27 cellular contexts compared by ENCODE assay signal in genomic region chr3:187210091-187210490, GRCh38. TPM values are rescaled to one million over a fixed set of nuclear protein-coding genes. Genes with fewer than 3 reads are reported as not detected.
DNase-seq lines count a peak whose midpoint lies in the region; ATAC-seq and TF ChIP-seq lines count a peak whose summit lies in the region.
"Had no signal": no experiment of that assay in that cellular context is flagged by ENCODE, and none has a peak within 500 bp of the region (broad histone marks: within the 10 kb centered on the region; RNA-seq: fewer than 3 reads in every experiment).

No MANE protein-coding gene starts in this region.

- H3K4me3 Mint-ChIP-seq in H9: no peak overlapping the region
- H3K4me3 Mint-ChIP-seq in naive thymus-derived CD4-positive, alpha-beta T cell: no peak overlapping the region
- H3K4me3 Mint-ChIP-seq: activated naive CD8-positive, alpha-beta T cell; naive thymus-derived CD8-positive, alpha-beta T cell; stimulated activated naive B cell treated with anti-CD40 and anti-IgM and Interleukin-4, amounts not matched to agents 10 μg/mL and 1 μg/mL and 100 μg/mL, for 72 hours had no signal

- H3K27ac ChIP-seq in H9 (ENCODE audit: insufficient read length, low read depth, low read length) (peak overlapping the region; percentile 8), SK-N-MC (peak overlapping the region; percentile 79), esophagus squamous epithelium (peak overlapping the region in 3 of 4 donors; percentile 22 to 81 (median 35)), sigmoid colon (peak overlapping the region; percentile 3 to 76 (median 74))
- no peak overlapping the region for H3K27ac ChIP-seq in naive thymus-derived CD4-positive, alpha-beta T cell (ENCODE audit: low read depth, low read length)
- H3K27ac ChIP-seq: C4-2B, foreskin keratinocyte, RWPE1, testis had no signal

- H3K27me3 Mint-ChIP-seq in H9 (ENCODE audit: low read depth): peaks cover 4% of the 10 kb centered on the region
- peaks cover 4 to 25% (median 5%) of the 10 kb centered on the region in 5 donors for H3K27me3 Mint-ChIP-seq in naive thymus-derived CD4-positive, alpha-beta T cell

- TF ChIP-seq EP300 in sigmoid colon (IDR thresholded peaks at IDR 0.05): no peak

- ATAC-seq in omental fat pad (ENCODE audit: low FRiP score): no peak
- no peak for ATAC-seq in naive thymus-derived CD4-positive, alpha-beta T cell
- ATAC-seq: foreskin keratinocyte; naive thymus-derived CD8-positive, alpha-beta T cell; stimulated activated naive B cell treated with anti-CD40 and anti-IgM and Interleukin-4, amounts not matched to agents 10 μg/mL and 1 μg/mL and 100 μg/mL, for 72 hours had no signal

- H3K23me2 ChIP-seq in H9 (ENCODE audit: insufficient read length, low read depth, low read length, poor library complexity, severe bottlenecking): no peaks in the 10 kb centered on the region

- POLR2A ChIA-PET in naive thymus-derived CD4-positive, alpha-beta T cell (lab: Charles Lee): no interaction called here

- H2BK5ac ChIP-seq in H9 (ENCODE audit: insufficient read length, low read length): no peak overlapping the region

- H3K4me1 Mint-ChIP-seq in H9: peaks cover 16 to 27% of the 10 kb centered on the region in 2 experiments
- no peaks in the 10 kb centered on the region for H3K4me1 Mint-ChIP-seq in naive thymus-derived CD4-positive, alpha-beta T cell
- H3K4me1 Mint-ChIP-seq: naive thymus-derived CD8-positive, alpha-beta T cell; stimulated activated naive B cell treated with anti-CD40 and anti-IgM and Interleukin-4, amounts not matched to agents 10 μg/mL and 1 μg/mL and 100 μg/mL, for 72 hours had no signal

- no peak overlapping the region for H2AK5ac ChIP-seq in H9 (ENCODE audit: insufficient read length, low read length)

- H3K4me1 ChIP-seq in H9 (ENCODE audit: insufficient read depth, low read length) (peaks cover 8% of the 10 kb centered on the region; the same call in 1 of the 2 replicates), esophagus squamous epithelium (peaks cover 0 to 74% (median 46%) of the 10 kb centered on the region in 3 donors), sigmoid colon (peaks cover 0 to 72% (median 71%) of the 10 kb centered on the region in 4 donors)
- H3K4me1 ChIP-seq in naive thymus-derived CD4-positive, alpha-beta T cell (ENCODE audit: control insufficient read depth in 2 of 2, insufficient read depth in 2 of 2, low read length in 2 of 2): no peaks in the 10 kb centered on the region
- H3K4me1 ChIP-seq: foreskin keratinocyte had no signal

- TF ChIP-seq POLR2A in esophagus squamous epithelium (IDR thresholded peaks at IDR 0.05): no peak
- no peak for TF ChIP-seq POLR2A in sigmoid colon (IDR thresholded peaks at IDR 0.05)

- H3K4me2 ChIP-seq in H9 (ENCODE audit: insufficient read depth, insufficient read length, low read length): no peak overlapping the region

- intact Hi-C loops in esophagus squamous epithelium (cut with DNase I): no loop called here
- intact Hi-C loops in sigmoid colon (cut with DNase I): no loop called here
- intact Hi-C loops in naive thymus-derived CD4-positive, alpha-beta T cell (cut with micrococcal nuclease): no loop called here

- H3K56ac ChIP-seq in H9 (ENCODE audit: insufficient read length, low read depth, low read length): no peak overlapping the region

- CTCF ChIA-PET in naive thymus-derived CD4-positive, alpha-beta T cell (lab: Charles Lee): interaction anchor here (0.6 to 0.8 kb wide), 2 partner anchors 17 to 505 kb away, joined by 3 to 4 read pairs; no protein-coding TSS in a partner anchor

- no peak overlapping the region for H3K23ac ChIP-seq in H9 (ENCODE audit: insufficient read length, low read depth, low read length)

- H3K27me3 ChIP-seq in H9 (ENCODE audit: insufficient read depth, low read length) (no peaks in the 10 kb centered on the region), esophagus squamous epithelium (no peaks in the 10 kb centered on the region), sigmoid colon (no peaks in the 10 kb centered on the region)
- H3K27me3 ChIP-seq in naive thymus-derived CD4-positive, alpha-beta T cell (ENCODE audit: control insufficient read depth in 2 of 2, insufficient read depth in 2 of 2, low read length in 2 of 2): no peaks in the 10 kb centered on the region
- H3K27me3 ChIP-seq: testis had no signal

- H3K4ac ChIP-seq in H9 (ENCODE audit: low read depth, low read length): no peak overlapping the region

- no peak overlapping the region for H2BK15ac ChIP-seq in H9 (ENCODE audit: low read depth, low read length)

- H3K36me3 ChIP-seq in SK-N-MC (ENCODE audit: insufficient read depth, low read length) (no peaks in the 10 kb centered on the region), esophagus squamous epithelium (no peaks in the 10 kb centered on the region), sigmoid colon (no peaks in the 10 kb centered on the region)
- H3K36me3 ChIP-seq in naive thymus-derived CD4-positive, alpha-beta T cell (ENCODE audit: control insufficient read depth in 2 of 3, insufficient read depth in 3 of 3, low read length in 3 of 3): no peaks in the 10 kb centered on the region

- TF ChIP-seq CTCF in H9 (conservative IDR thresholded peaks at IDR 0.05): no peak
- no peak for TF ChIP-seq CTCF in esophagus squamous epithelium (IDR thresholded peaks at IDR 0.05)
- no peak for TF ChIP-seq CTCF in sigmoid colon (IDR thresholded peaks at IDR 0.05)
- TF ChIP-seq CTCF in omental fat pad (IDR thresholded peaks at IDR 0.05): no peak

- no peak overlapping the region for H3K9ac ChIP-seq in H9 (ENCODE audit: extremely low read depth, insufficient read length, low read length)
- H3K9ac ChIP-seq in SK-N-MC (ENCODE audit: insufficient read length): no peak overlapping the region

- peaks cover 9 to 29% (median 25%) of the 10 kb centered on the region in 3 experiments for H3K36me3 Mint-ChIP-seq in H9 (ENCODE audit: insufficient read depth in 1 of 3, low read depth in 3 of 3)
- H3K36me3 Mint-ChIP-seq in naive thymus-derived CD4-positive, alpha-beta T cell: peaks cover 0 to 4% (median 0%) of the 10 kb centered on the region in 5 donors
- H3K36me3 Mint-ChIP-seq: naive thymus-derived CD8-positive, alpha-beta T cell had no signal

- no peaks in the 10 kb centered on the region for H3K79me1 ChIP-seq in H9 (ENCODE audit: insufficient read depth, low read depth, low read length, poor library complexity, severe bottlenecking)

- no peak overlapping the region for H4K5ac ChIP-seq in H9 (ENCODE audit: insufficient read length, low read depth, low read length)

- no peak overlapping the region for H3K18ac ChIP-seq in H9 (ENCODE audit: insufficient read length, low read depth, low read length)

- H2AFZ ChIP-seq in H9 (ENCODE audit: low read length): no peak overlapping the region

- H4K20me1 ChIP-seq in H9 (ENCODE audit: control insufficient read depth, insufficient read depth, insufficient read length): no peaks in the 10 kb centered on the region

- DNase-seq in H9 (no peak), SK-N-MC (ENCODE audit: low read depth, low spot score) (no peak), esophagus squamous epithelium (lab: John Stamatoyannopoulos, UW) (no peak), sigmoid colon (no peak), omental fat pad (ENCODE audit: low spot score) (no peak), HT-29 (ENCODE audit: low spot score) (no peak), NCI-H2107 (lab: John Stamatoyannopoulos, UW) (no peak)
- DNase-seq in naive thymus-derived CD4-positive, alpha-beta T cell: no peak
- DNase-seq: activated CD4-positive, alpha-beta T cell treated with anti-CD3 and anti-CD28 coated beads, Interleukin-2, amount 50 U/mL, for 48 hours; activated CD8-positive, alpha-beta memory T cell treated with anti-CD3 and anti-CD28 coated beads, Interleukin-2, amount 50 U/mL, for 4 hours; Calu3; foreskin keratinocyte; Karpas-422; naive thymus-derived CD8-positive, alpha-beta T cell; NCI-H526 treated with DMSO at 0.1 percent for 48 hours; right cardiac atrium; stimulated activated CD4-positive, alpha-beta T cell treated with anti-CD3 and anti-CD28 coated beads, Interleukin-4, amount 100 ng/mL, for 1 hour; stimulated activated naive B cell treated with anti-CD40 and anti-IgM and Interleukin-4, amounts not matched to agents 10 μg/mL and 1 μg/mL and 100 μg/mL, for 72 hours had no signal

- H3K9me3 Mint-ChIP-seq in H9: peaks cover 21 to 26% of the 10 kb centered on the region in 2 experiments
- peaks cover 0 to 6% (median 0%) of the 10 kb centered on the region in 11 donors for H3K9me3 Mint-ChIP-seq in naive thymus-derived CD4-positive, alpha-beta T cell
- H3K9me3 Mint-ChIP-seq: activated T-helper 2 cell treated with anti-CD3 and anti-CD28 coated beads, Interferon-gamma antibody, Interleukin-2, Interleukin-4, amounts not matched to agents 10 μg/mL and 5 μg/mL and 100 μg/mL, durations not matched to agents 14 hours and 24 hours and 36 hours; naive thymus-derived CD8-positive, alpha-beta T cell had no signal

- H4K8ac ChIP-seq in H9 (replicated peaks; ENCODE audit: insufficient read length, low read depth, low read length): no peak overlapping the region

- no peak overlapping the region for H3T11ph ChIP-seq in H9 (ENCODE audit: low read length)

- peak overlapping the region in 2 of 3 experiments; percentile 15 to 20; a peak in 2 of 7 replicates for H3K27ac Mint-ChIP-seq in H9
- no peak overlapping the region for H3K27ac Mint-ChIP-seq in naive thymus-derived CD4-positive, alpha-beta T cell
- H3K27ac Mint-ChIP-seq: activated naive CD8-positive, alpha-beta T cell; activated T-helper 2 cell treated with anti-CD3 and anti-CD28 coated beads, Interferon-gamma antibody, Interleukin-2, Interleukin-4, amounts not matched to agents 10 μg/mL and 5 μg/mL and 100 μg/mL, durations not matched to agents 14 hours and 24 hours and 36 hours; naive thymus-derived CD8-positive, alpha-beta T cell; stimulated activated naive B cell treated with anti-CD40 and anti-IgM and Interleukin-4, amounts not matched to agents 10 μg/mL and 1 μg/mL and 100 μg/mL, for 72 hours had no signal

- H3K9me3 ChIP-seq in H9 (ENCODE audit: control insufficient read depth, low read depth, low read length) (peaks cover 23% of the 10 kb centered on the region), SK-N-MC (ENCODE audit: low read depth, low read length) (no peaks in the 10 kb centered on the region), esophagus squamous epithelium (peaks cover 0 to 11% (median 0%) of the 10 kb centered on the region in 3 donors), sigmoid colon (no peaks in the 10 kb centered on the region)
- H3K9me3 ChIP-seq in naive thymus-derived CD4-positive, alpha-beta T cell (ENCODE audit: control insufficient read depth in 2 of 3, low read length in 3 of 3): no peaks in the 10 kb centered on the region
- H3K9me3 ChIP-seq: testis had no signal

- H2BK20ac ChIP-seq in H9 (ENCODE audit: low read depth, low read length, poor library complexity, severe bottlenecking): no peak overlapping the region

- H4K91ac ChIP-seq in H9 (ENCODE audit: insufficient read length, low read depth, low read length): no peak overlapping the region

- peak overlapping the region; percentile 41 for H3K4me3 ChIP-seq in SK-N-MC
- no peak overlapping the region for H3K4me3 ChIP-seq in esophagus squamous epithelium
- no peak overlapping the region for H3K4me3 ChIP-seq in sigmoid colon
- H3K4me3 ChIP-seq in naive thymus-derived CD4-positive, alpha-beta T cell (ENCODE audit: low read length): no peak overlapping the region
- H3K4me3 ChIP-seq: testis had no signal

- no peaks in the 10 kb centered on the region for H3K79me2 ChIP-seq in H9 (ENCODE audit: insufficient read depth, low read length)

- H2BK12ac ChIP-seq in H9 (ENCODE audit: insufficient read length, low read depth, low read length): no peak overlapping the region

- WGBS in H9 (ENCODE audit: extremely low coverage, insufficient read length, low lambda C conversion rate): no CpG with 5 or more reads among the region's 1 CpG
- 21 to 46% methylated on average over 1 of the region's 1 CpG for WGBS in esophagus squamous epithelium, 2 donors
- WGBS in sigmoid colon, 2 donors: 71 to 75% methylated on average over 1 of the region's 1 CpG

- H2BK120ac ChIP-seq in H9 (ENCODE audit: low read depth, low read length, poor library complexity, severe bottlenecking): no peak overlapping the region

- H3K14ac ChIP-seq in H9 (ENCODE audit: insufficient read depth, low read length): no peak overlapping the region

RNA-seq across cellular contexts. Expression of gene RTP1, which starts 12.8 kb away (rescaled TPM):
- total RNA-seq in H9 (2021) (6.6 and 7.5 TPM in 2 replicates), esophagus squamous epithelium (not detected), sigmoid colon (not detected), omental fat pad (not detected)
- under 1 TPM in 1 of 3 donors, not detected in 2; 0.04 TPM for polyA plus RNA-seq in sigmoid colon
- total RNA-seq in HT-29 (2014; rRNA removed; shearing (Covaris generic)): not detected in 2 replicates
- not detected for total RNA-seq in naive thymus-derived CD4-positive, alpha-beta T cell
- not detected for polyA plus RNA-seq in naive thymus-derived CD4-positive, alpha-beta T cell
- total RNA-seq: activated T-helper 2 cell treated with anti-CD3 and anti-CD28 coated beads, Interferon-gamma antibody, Interleukin-2, Interleukin-4, amounts not matched to agents 10 μg/mL and 5 μg/mL and 100 μg/mL, durations not matched to agents 14 hours and 24 hours and 36 hours; Calu3; Daoy; epithelial cell of proximal tubule; foreskin keratinocyte; mesenteric fat pad; naive thymus-derived CD8-positive, alpha-beta T cell; osteoblast; right cardiac atrium had no signal
- polyA plus RNA-seq: foreskin keratinocyte; naive thymus-derived CD8-positive, alpha-beta T cell; right cardiac atrium had no signal

Comparison
In these comparisons a context has a peak if more than half of its experiments do, and no peak if none do; other contexts are left out.
1. H3K27ac Mint-ChIP-seq: peak in H9 (2 of 3); none in naive thymus-derived CD4-positive, alpha-beta T cell (0 of 9).